ENCODE assay signal across 8 cellular contexts in the genomic region with DNA sequence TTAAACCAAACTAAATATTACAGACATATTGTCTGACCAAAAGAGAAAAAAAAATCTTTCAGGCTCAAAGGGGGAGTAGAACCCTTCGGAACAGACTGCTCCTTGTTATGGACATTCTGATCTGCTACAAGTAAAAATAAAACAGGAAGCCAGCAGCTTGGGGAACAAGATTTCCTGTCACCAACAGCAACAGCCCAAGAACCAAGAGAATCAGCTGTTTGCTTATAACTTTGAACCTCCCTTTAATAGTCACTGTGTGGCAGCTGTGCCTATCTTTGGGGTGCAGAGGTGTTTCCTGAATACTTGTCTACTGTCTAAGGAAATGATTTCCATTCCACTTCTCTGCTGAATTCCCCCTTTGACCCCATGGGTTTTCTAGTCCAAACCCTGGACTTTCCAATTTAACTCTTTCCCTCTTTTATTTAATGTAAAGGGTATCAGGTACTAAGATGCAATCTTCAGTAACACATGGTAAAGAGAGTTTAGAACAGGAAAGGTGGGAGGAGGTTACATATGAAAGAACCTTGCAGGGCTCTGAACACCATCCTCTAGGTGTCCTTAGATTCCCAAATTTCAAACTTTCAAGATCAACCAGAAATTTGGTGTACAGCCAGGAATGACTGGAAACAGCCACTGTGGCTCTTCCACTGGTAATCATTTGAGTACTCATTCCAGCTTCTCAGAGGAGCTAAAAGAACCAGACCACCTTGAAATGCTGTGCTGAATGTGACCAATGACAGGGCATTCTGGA. TPM values are rescaled to one million over a fixed set of nuclear protein-coding genes. Genes with fewer than 3 reads are reported as not detected.
DNase-seq lines count a peak whose midpoint lies in the region; ATAC-seq, FAIRE-seq and TF ChIP-seq lines count a peak whose summit lies in the region.

No MANE protein-coding gene starts in this region.

- peak; percentile 31 for DNase-seq in EH (ENCODE audit: low read depth)
- DNase-seq in Peyer's patch: peak in 2 of 3 donors; percentile 48 to 62
- peak in 1 of 3 experiments; percentile 23 for DNase-seq in effector memory CD8-positive, alpha-beta T cell
- no peak for DNase-seq in neural crest cell (ENCODE audit: low read depth, low spot score)
- DNase-seq in stimulated activated CD4-positive, alpha-beta T cell treated with anti-CD3 and anti-CD28 coated beads, Interleukin-2, amount 100 ng/mL, for 48 hours: no peak
- no peak for DNase-seq in urothelium cell line (ENCODE audit: low spot score)
- no peak for DNase-seq in iPS-NIHi11 (ENCODE audit: low spot score)

- no peaks in the 10 kb centered on the region for H3K9me3 ChIP-seq in Peyer's patch

- no peaks in the 10 kb centered on the region for H3K27me3 Mint-ChIP-seq in effector memory CD8-positive, alpha-beta T cell
- H3K27me3 Mint-ChIP-seq in neural crest cell (ENCODE audit: low read depth): no peaks in the 10 kb centered on the region

- peaks cover 0 to 49% (median 25%) of the 10 kb centered on the region in 4 donors for H3K4me1 ChIP-seq in Peyer's patch

- no peaks in the 10 kb centered on the region for H3K27me3 ChIP-seq in Peyer's patch

- peaks cover 36 to 53% of the 10 kb centered on the region in 2 donors for H3K4me1 Mint-ChIP-seq in effector memory CD8-positive, alpha-beta T cell (ENCODE audit: low read depth in 2 of 2)
- peaks cover 40% of the 10 kb centered on the region for H3K4me1 Mint-ChIP-seq in neural crest cell

- no peak for TF ChIP-seq POLR2A in Peyer's patch (IDR thresholded peaks at IDR 0.05)

- peak overlapping the region; percentile 66 to 85 for H3K27ac Mint-ChIP-seq in effector memory CD8-positive, alpha-beta T cell
- no peak overlapping the region for H3K27ac Mint-ChIP-seq in neural crest cell (ENCODE audit: unreplicated experiment)

- peaks cover 0 to 24% (median 0%) of the 10 kb centered on the region in 3 donors for H3K36me3 ChIP-seq in Peyer's patch

- no peak for TF ChIP-seq CTCF in Peyer's patch (IDR thresholded peaks at IDR 0.05)
- TF ChIP-seq CTCF in neural crest cell (conservative IDR thresholded peaks at IDR 0.05): no peak

- H3K27ac ChIP-seq in Peyer's patch: peak overlapping the region; percentile 33 to 75 (median 62)

- peak; percentile 71 for ATAC-seq in effector memory CD8-positive, alpha-beta T cell (replicated peaks)
- ATAC-seq in HG02759 (IDR thresholded peaks at IDR 0.05; ENCODE audit: unreplicated experiment): no peak

- no peaks in the 10 kb centered on the region for H3K9me3 Mint-ChIP-seq in effector memory CD8-positive, alpha-beta T cell
- no peaks in the 10 kb centered on the region for H3K9me3 Mint-ChIP-seq in neural crest cell

- peaks cover 25% of the 10 kb centered on the region for H3K36me3 Mint-ChIP-seq in effector memory CD8-positive, alpha-beta T cell (ENCODE audit: insufficient read depth)
- peaks cover 2% of the 10 kb centered on the region for H3K36me3 Mint-ChIP-seq in neural crest cell (ENCODE audit: low read depth)

- no peak for FAIRE-seq in urothelium cell line (lab: Jason Lieb, UNC)

- no peak overlapping the region for H3K4me3 ChIP-seq in Peyer's patch

- peak overlapping the region; percentile 2 to 44 for H3K4me3 Mint-ChIP-seq in effector memory CD8-positive, alpha-beta T cell
- peak overlapping the region; percentile 39 for H3K4me3 Mint-ChIP-seq in neural crest cell

RNA-seq across cellular contexts. Expression of a gene that starts 38.7 kb away (rescaled TPM):
- total RNA-seq in Peyer's patch (not detected), neural crest cell (6.1 and 7.0 TPM in 2 replicates)

RNA-seq across cellular contexts. Expression of a gene that starts 47.9 kb away (rescaled TPM):
- total RNA-seq in Peyer's patch (not detected), neural crest cell (not detected in 2 replicates)

RNA-seq across cellular contexts. Expression of a gene that starts 56.5 kb away (rescaled TPM):
- not detected for total RNA-seq in Peyer's patch
- not detected in 2 replicates for total RNA-seq in neural crest cell

RNA-seq across cellular contexts. Expression of a gene that starts 58.9 kb away (rescaled TPM):
- total RNA-seq in Peyer's patch (10 to 100 TPM; 52.5 to 74.5 (median 57.5) TPM), neural crest cell (81.9 and 83.1 TPM in 2 replicates)

Comparison
In these comparisons a context has a peak if more than half of its experiments do, and no peak if none do; other contexts are left out.
1. DNase-seq: peak in EH (single experiment) and Peyer's patch (2 of 3); none in neural crest cell (single experiment), stimulated activated CD4-positive, alpha-beta T cell treated with anti-CD3 and anti-CD28 coated beads, Interleukin-2, amount 100 ng/mL, for 48 hours (0 of 2), urothelium cell line (single experiment) and iPS-NIHi11 (single experiment).